In genomic region chr12:65313704-65314317, GRCh38 we compare ENCODE assay signal across 12 cellular contexts. TPM values are rescaled to one million over a fixed set of nuclear protein-coding genes. Genes with fewer than 3 reads are reported as not detected.
DNase-seq lines count a peak whose midpoint lies in the region; TF ChIP-seq lines count a peak whose summit lies in the region.
"Had no signal": no experiment of that assay in that cellular context is flagged by ENCODE, and none has a peak within 500 bp of the region (broad histone marks: within the 10 kb centered on the region; RNA-seq: fewer than 3 reads in every experiment).

No MANE protein-coding gene starts in this region.

- H3K36me3 ChIP-seq in smooth muscle cell (ENCODE audit: low read depth) (peaks cover 5% of the 10 kb centered on the region), MG63 (0 out of 2 replicates have a peak, but pooled peaks cover under 1% of the 10 kb centered on the region)
- H3K36me3 ChIP-seq: ovary, thoracic aorta had no signal

- 62% methylated on average over 2 of the region's 2 CpGs for WGBS in smooth muscle cell (ENCODE audit: low lambda C conversion rate)

- DNase-seq in NCI-H2227 treated with DMSO at 0.1 percent for 48 hours (lab: John Stamatoyannopoulos, UW) (peak; percentile 45), NCI-H2227 (lab: John Stamatoyannopoulos, UW; ENCODE audit: unreplicated experiment) (no peak), NCI-H82 treated with DMSO at 0.1 percent for 48 hours (lab: John Stamatoyannopoulos, UW; ENCODE audit: unreplicated experiment) (peak; percentile 41), endothelial cell (ENCODE audit: low spot score) (no peak), smooth muscle cell (lab: John Stamatoyannopoulos, UW; ENCODE audit: unreplicated experiment) (no peak), UCSD-AML1 (lab: John Stamatoyannopoulos, UW; ENCODE audit: unreplicated experiment) (no peak), MG63 (no peak), GF-D8 (lab: John Stamatoyannopoulos, UW) (no peak)
- DNase-seq: CD4-positive, CD25-positive, alpha-beta regulatory T cell; ovary had no signal

- H3K9ac ChIP-seq in smooth muscle cell (ENCODE audit: low read depth): no peak overlapping the region

- H3K27me3 ChIP-seq in smooth muscle cell (ENCODE audit: low read depth) (no peaks in the 10 kb centered on the region), MG63 (no peaks in the 10 kb centered on the region)
- H3K27me3 ChIP-seq: ovary, SJSA1 had no signal

- peaks cover 3% of the 10 kb centered on the region for H3F3A ChIP-seq in smooth muscle cell (ENCODE audit: low read depth)

- H4K20me1 ChIP-seq in smooth muscle cell (ENCODE audit: low read depth): no peaks in the 10 kb centered on the region

- no peaks in the 10 kb centered on the region for H3K9me3 Mint-ChIP-seq in endothelial cell (ENCODE audit: unreplicated experiment)

- H3K27me3 Mint-ChIP-seq in endothelial cell (ENCODE audit: unreplicated experiment): peaks cover 2% of the 10 kb centered on the region

- H3K27ac ChIP-seq in smooth muscle cell (ENCODE audit: low read depth): peak overlapping the region; percentile 31
- H3K27ac ChIP-seq: ovary, SJSA1, thoracic aorta had no signal

- no peaks in the 10 kb centered on the region for H3K4me1 ChIP-seq in smooth muscle cell (ENCODE audit: low read depth)

- H3K27ac Mint-ChIP-seq in endothelial cell (ENCODE audit: unreplicated experiment): no peak overlapping the region
- H3K27ac Mint-ChIP-seq: CD4-positive, CD25-positive, alpha-beta regulatory T cell had no signal

- TF ChIP-seq CTCF in endothelial cell (IDR thresholded peaks at IDR 0.05; ENCODE audit: unreplicated experiment) (peak; percentile 46), smooth muscle cell (IDR thresholded peaks at IDR 0.05; ENCODE audit: borderline replicate concordance, insufficient read depth, poor library complexity, severe bottlenecking) (peak; percentile 54)

- H3K9me3 ChIP-seq in smooth muscle cell (replicated peaks; ENCODE audit: low read depth) (no peaks in the 10 kb centered on the region), MG63 (no peaks in the 10 kb centered on the region)
- H3K9me3 ChIP-seq: ovary, SJSA1, thoracic aorta had no signal

- H3K36me3 Mint-ChIP-seq in endothelial cell (ENCODE audit: low read depth, unreplicated experiment): no peaks in the 10 kb centered on the region
- H3K36me3 Mint-ChIP-seq: CD4-positive, CD25-positive, alpha-beta regulatory T cell had no signal

- H3K4me3 Mint-ChIP-seq in endothelial cell (ENCODE audit: unreplicated experiment): no peak overlapping the region
- H3K4me3 Mint-ChIP-seq: CD4-positive, CD25-positive, alpha-beta regulatory T cell had no signal

- peaks cover 94% of the 10 kb centered on the region for H3K79me2 ChIP-seq in smooth muscle cell (ENCODE audit: low read depth)

- no peak overlapping the region for H2AFZ ChIP-seq in smooth muscle cell (ENCODE audit: low read depth)

- no peak overlapping the region for H3K4me3 ChIP-seq in smooth muscle cell
- no peak overlapping the region for H3K4me3 ChIP-seq in MG63
- H3K4me3 ChIP-seq: ovary, SJSA1, thoracic aorta had no signal

- H3K4me2 ChIP-seq in smooth muscle cell: no peak overlapping the region

- H3K4me1 Mint-ChIP-seq in endothelial cell (ENCODE audit: unreplicated experiment): peaks cover under 1% of the 10 kb centered on the region
- H3K4me1 Mint-ChIP-seq: CD4-positive, CD25-positive, alpha-beta regulatory T cell had no signal

RNA-seq across cellular contexts. Expression of gene MSRB3, which starts 35.3 kb away (rescaled TPM):
- 19.9 TPM for total RNA-seq in endothelial cell (ENCODE audit: unreplicated experiment)
- total RNA-seq in smooth muscle cell: 63.1 and 91.8 TPM in 2 replicates
- polyA plus RNA-seq in smooth muscle cell: 74.6 and 107 TPM in 2 replicates
- 40.6 and 43.5 TPM in 2 replicates for total RNA-seq in MG63 (2014; rRNA removed; shearing (Covaris generic); ENCODE audit: low replicate concordance)
- polyA plus RNA-seq: CD4-positive, CD25-positive, alpha-beta regulatory T cell had no signal

Comparison
In these comparisons a context has a peak if more than half of its experiments do, and no peak if none do; other contexts are left out.
1. DNase-seq: peak in NCI-H2227 treated with DMSO at 0.1 percent for 48 hours (single experiment) and NCI-H82 treated with DMSO at 0.1 percent for 48 hours (single experiment); none in NCI-H2227 (single experiment), endothelial cell (single experiment), smooth muscle cell (single experiment), UCSD-AML1 (single experiment), MG63 (single experiment) and GF-D8 (single experiment).